1 cellular context compared by ENCODE assay signal in genomic region chr16:48810803-48811453, GRCh38.
A peak's percentile ranks its signal among the peaks of the same experiment; 100 is the strongest.
TF ChIP-seq lines count a peak whose summit lies in the region.

No MANE protein-coding gene starts in this region.

TF ChIP-seq in WTC11, 78 proteins besides CTCF, POLR2A, EP300 and RAD21 (continued from another document):
- peak; percentile 78; the same call in 1 of the 2 replicates for TF ChIP-seq JUN (CRISPR knock-in tag; IDR thresholded peaks at IDR 0.05)
- no peak for TF ChIP-seq MXD4 (CRISPR knock-in tag; IDR thresholded peaks at IDR 0.05; ENCODE audit: borderline replicate concordance)
- peak; percentile 59; the same call in 1 of the 2 replicates for TF ChIP-seq HMGXB4 (CRISPR knock-in tag; IDR thresholded peaks at IDR 0.05)
- TF ChIP-seq, protein P1, sequence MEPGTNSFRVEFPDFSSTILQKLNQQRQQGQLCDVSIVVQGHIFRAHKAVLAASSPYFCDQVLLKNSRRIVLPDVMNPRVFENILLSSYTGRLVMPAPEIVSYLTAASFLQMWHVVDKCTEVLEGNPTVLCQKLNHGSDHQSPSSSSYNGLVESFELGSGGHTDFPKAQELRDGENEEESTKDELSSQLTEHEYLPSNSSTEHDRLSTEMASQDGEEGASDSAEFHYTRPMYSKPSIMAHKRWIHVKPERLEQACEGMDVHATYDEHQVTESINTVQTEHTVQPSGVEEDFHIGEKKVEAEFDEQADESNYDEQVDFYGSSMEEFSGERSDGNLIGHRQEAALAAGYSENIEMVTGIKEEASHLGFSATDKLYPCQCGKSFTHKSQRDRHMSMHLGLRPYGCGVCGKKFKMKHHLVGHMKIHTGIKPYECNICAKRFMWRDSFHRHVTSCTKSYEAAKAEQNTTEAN (CRISPR knock-in tag; IDR thresholded peaks at IDR 0.05): 0 out of 2 replicates have a peak, but pooled peaks have one; percentile 4
